Comparison of ENCODE assay signal across 7 cellular contexts in genomic region chr5:142145106-142145900, GRCh38. TPM values are rescaled to one million over a fixed set of nuclear protein-coding genes. Genes with fewer than 3 reads are reported as not detected.
DNase-seq lines count a peak whose midpoint lies in the region; ATAC-seq, FAIRE-seq and TF ChIP-seq lines count a peak whose summit lies in the region.

No MANE protein-coding gene starts in this region.

- peak; percentile 84 for FAIRE-seq in GM12891 (lab: Jason Lieb, UNC)

- TF ChIP-seq POLR2A in GM12891 (IDR thresholded peaks at IDR 0.05; ENCODE audit: low read depth, low read length), result no peak

- CTCF ChIA-PET in HEK293T (lab: Yijun Ruan, JAX), result interaction anchor here (0.6 to 5.2 kb wide), 4 partner anchors 132 to 224 kb away, joined by 3 to 57 read pairs (median 4); partner anchors contain the start of gene GNPDA1

- TF ChIP-seq CTCF in WI38 (IDR thresholded peaks at IDR 0.05; ENCODE audit: low read depth, low read length), result peak; percentile 68

- POLR2A ChIA-PET in HEK293T (lab: Yijun Ruan, JAX), result interaction anchor here (1.1 kb wide), 1 partner anchor 133 kb away, joined by 3 read pairs; no protein-coding TSS in a partner anchor

- DNase-seq in GM12891 (ENCODE audit: insufficient read length, low spot score), result peak; percentile 24
- DNase-seq in HEK293T (ENCODE audit: extremely low spot score), result peak; percentile 57
- DNase-seq in NCI-H146 treated with DMSO at 0.1 percent for 48 hours (lab: John Stamatoyannopoulos, UW; ENCODE audit: unreplicated experiment), result peak; percentile 5
- peak; percentile 83 for DNase-seq in cerebellar cortex (ENCODE audit: low spot score)
- no peak for DNase-seq in left lobe of liver (ENCODE audit: low spot score)
- peak; percentile 20 for DNase-seq in stimulated activated CD8-positive, alpha-beta memory T cell treated with anti-CD3 and anti-CD28 coated beads, Interleukin-12 subunit alpha, Interleukin-12 subunit beta, amount 100 ng/mL, for 24 hours (ENCODE audit: extremely low read depth)

- H3K4me3 ChIP-seq in WI38 (ENCODE audit: low read depth, low read length), result no peak overlapping the region

- peak; percentile 87 for ATAC-seq in left lobe of liver

TF ChIP-seq in GM12891, 5 proteins besides CTCF, POLR2A, EP300 and RAD21:
- TF ChIP-seq TAF1 (IDR thresholded peaks at IDR 0.05; ENCODE audit: low read depth, low read length) (no peak), POLR2AphosphoS5 (IDR thresholded peaks at IDR 0.05; ENCODE audit: low read depth, low read length) (no peak), SPI1 (IDR thresholded peaks at IDR 0.05; ENCODE audit: low read depth, low read length) (no peak), POU2F2 (IDR thresholded peaks at IDR 0.05; ENCODE audit: low read depth, low read length) (no peak), PAX5 (IDR thresholded peaks at IDR 0.05; ENCODE audit: insufficient read depth, low read length, severe bottlenecking) (no peak)

TF ChIP-seq in HEK293T, 16 proteins besides CTCF, POLR2A, EP300 and RAD21:
- no peak for TF ChIP-seq CTBP1 (IDR thresholded peaks at IDR 0.05; ENCODE audit: borderline replicate concordance)
- no peak for TF ChIP-seq LEF1 (IDR thresholded peaks at IDR 0.05; ENCODE audit: borderline replicate concordance)
- no peak for TF ChIP-seq ELF4 (IDR thresholded peaks at IDR 0.05)
- no peak for TF ChIP-seq SUZ12 (IDR thresholded peaks at IDR 0.05)
- TF ChIP-seq PKNOX1 (IDR thresholded peaks at IDR 0.05), result no peak
- no peak for TF ChIP-seq SP1 (IDR thresholded peaks at IDR 0.05)
- TF ChIP-seq NFRKB (IDR thresholded peaks at IDR 0.05), result no peak
- no peak for TF ChIP-seq ARNT (IDR thresholded peaks at IDR 0.05)
- no peak for TF ChIP-seq TARDBP (IDR thresholded peaks at IDR 0.05)
- no peak for TF ChIP-seq HDGF (IDR thresholded peaks at IDR 0.05; ENCODE audit: borderline replicate concordance)
- TF ChIP-seq FOXM1 (IDR thresholded peaks at IDR 0.05; ENCODE audit: borderline replicate concordance), result no peak
- no peak for TF ChIP-seq ZNF384 (IDR thresholded peaks at IDR 0.05)
- TF ChIP-seq BHLHE40 (IDR thresholded peaks at IDR 0.05; ENCODE audit: borderline replicate concordance), result no peak
- no peak for TF ChIP-seq FOXK2 (IDR thresholded peaks at IDR 0.05)
- TF ChIP-seq L3MBTL2 (conservative IDR thresholded peaks at IDR 0.05), result no peak
- no peak for TF ChIP-seq FOXA1 (IDR thresholded peaks at IDR 0.05)

RNA-seq across cellular contexts. Expression of gene NDFIP1, which starts 36.7 kb away (rescaled TPM):
- polyA plus RNA-seq in GM12891 (2012; ENCODE audit: low read depth, missing spikeins), result 0.99 TPM
- 46.7 TPM for total RNA-seq in left lobe of liver
